20 cellular contexts compared by ENCODE assay signal in genomic region chr6:26323525-26324294, GRCh38. TPM values are rescaled to one million over a fixed set of nuclear protein-coding genes. Genes with fewer than 3 reads are reported as not detected.
DNase-seq lines count a peak whose midpoint lies in the region; ATAC-seq, FAIRE-seq and TF ChIP-seq lines count a peak whose summit lies in the region.
"Had no signal": no experiment of that assay in that cellular context is flagged by ENCODE, and none has a peak within 500 bp of the region (broad histone marks: within the 10 kb centered on the region; RNA-seq: fewer than 3 reads in every experiment).

No MANE protein-coding gene starts in this region.

- CTCF ChIA-PET in HEK293 (lab: Yijun Ruan, JAX) = interaction anchor here (0.7 to 1.4 kb wide), 6 partner anchors 14 to 913 kb away, joined by 3 to 6 read pairs (median 3); no protein-coding TSS in a partner anchor

- ATAC-seq in activated naive CD4-positive, alpha-beta T cell treated with anti-CD3 and anti-CD28 coated beads, Interleukin-2, amount 50 U/mL, for 72 hours = no peak
- no peak for ATAC-seq in HG02981 (IDR thresholded peaks at IDR 0.05; ENCODE audit: unreplicated experiment)
- ATAC-seq: stimulated activated memory B cell treated with anti-CD40 and anti-IgM and Interleukin-4, amounts not matched to agents 10 μg/mL and 1 μg/mL and 100 μg/mL, for 72 hours had no signal

- H3K36me3 Mint-ChIP-seq in activated naive CD4-positive, alpha-beta T cell treated with anti-CD3 and anti-CD28 coated beads, Interleukin-2, amount 50 U/mL, for 24 hours = no peaks in the 10 kb centered on the region
- H3K36me3 Mint-ChIP-seq in activated naive CD4-positive, alpha-beta T cell treated with anti-CD3 and anti-CD28 coated beads, Interleukin-2, amount 50 U/mL, for 72 hours = peaks cover 6 to 10% of the 10 kb centered on the region in 2 donors
- H3K36me3 Mint-ChIP-seq in neural crest cell (ENCODE audit: low read depth) = peaks cover 4% of the 10 kb centered on the region
- H3K36me3 Mint-ChIP-seq: stimulated activated memory B cell treated with anti-CD40 and anti-IgM and Interleukin-4, amounts not matched to agents 10 μg/mL and 1 μg/mL and 100 μg/mL, for 72 hours had no signal

- POLR2A ChIA-PET in HEK293 (lab: Yijun Ruan, JAX) = interaction anchor here (1.2 to 2.8 kb wide), 5 partner anchors 8 to 823 kb away, joined by 4 to 13 read pairs (median 8); partner anchors contain the start of gene HMGN4

- no peak for FAIRE-seq in small intestine (lab: Jason Lieb, UNC)

- no peaks in the 10 kb centered on the region for H3K4me1 ChIP-seq in HEK293 (ENCODE audit: control insufficient read depth, insufficient read depth, low read length)
- H3K4me1 ChIP-seq in small intestine (ENCODE audit: control insufficient read depth in 2 of 2, insufficient read depth in 1 of 2, low read depth in 1 of 2, low read length in 1 of 2) = no peaks in the 10 kb centered on the region
- H3K4me1 ChIP-seq: thyroid gland had no signal

- no peak overlapping the region for H3K27ac ChIP-seq in HEK293 (ENCODE audit: extremely low read depth, low read depth, low read length)
- H3K27ac ChIP-seq in small intestine (ENCODE audit: low read depth in 1 of 2, low read length in 1 of 2) = no peak overlapping the region
- H3K27ac ChIP-seq: left ventricle myocardium inferior, right atrium auricular region, thyroid gland had no signal

- DNase-seq in activated naive CD4-positive, alpha-beta T cell treated with anti-CD3 and anti-CD28 coated beads, Interleukin-2, amount 50 U/mL, for 72 hours (ENCODE audit: low spot score in 2 of 2) = no peak
- peak; percentile 36 for DNase-seq in RPMI7951 (ENCODE audit: low read depth)
- DNase-seq in neural crest cell (ENCODE audit: low read depth, low spot score) = no peak
- no peak for DNase-seq in small intestine
- no peak for DNase-seq in activated CD8-positive, alpha-beta memory T cell treated with anti-CD3 and anti-CD28 coated beads, Interleukin-2, amount 50 U/mL, for 4 hours
- DNase-seq: activated CD4-positive, alpha-beta T cell treated with anti-CD3 and anti-CD28 coated beads, Interleukin-2, amount 10 ng/mL, durations not matched to agents 7 days and 5 days; activated naive CD4-positive, alpha-beta T cell treated with anti-CD3 and anti-CD28 coated beads for 36 hours; endodermal cell; head of caudate nucleus; Karpas-422; left ventricle myocardium inferior; NCI-H1417; NCI-H2171; stimulated activated CD4-positive, alpha-beta T cell treated with anti-CD3 and anti-CD28 coated beads, Interleukin-15, amount 100 ng/mL, for 24 hours; thyroid gland had no signal

- H3K9me3 ChIP-seq in HEK293 (ENCODE audit: control insufficient read depth, insufficient read depth, low read depth, low read length) (no peaks in the 10 kb centered on the region), small intestine (ENCODE audit: control insufficient read depth, low read depth) (no peaks in the 10 kb centered on the region)
- H3K9me3 ChIP-seq: left ventricle myocardium inferior, right atrium auricular region, thyroid gland had no signal

- peaks cover 27% of the 10 kb centered on the region for H3K4me1 Mint-ChIP-seq in activated naive CD4-positive, alpha-beta T cell treated with anti-CD3 and anti-CD28 coated beads, Interleukin-2, amount 50 U/mL, for 24 hours
- peaks cover 35% of the 10 kb centered on the region for H3K4me1 Mint-ChIP-seq in neural crest cell

- H3K27ac Mint-ChIP-seq in activated naive CD4-positive, alpha-beta T cell treated with anti-CD3 and anti-CD28 coated beads, Interleukin-2, amount 50 U/mL, for 24 hours = peak overlapping the region; percentile 60
- peak overlapping the region in 1 of 2 donors; percentile 96 for H3K27ac Mint-ChIP-seq in activated naive CD4-positive, alpha-beta T cell treated with anti-CD3 and anti-CD28 coated beads, Interleukin-2, amount 50 U/mL, for 72 hours
- no peak overlapping the region for H3K27ac Mint-ChIP-seq in neural crest cell (ENCODE audit: unreplicated experiment)
- H3K27ac Mint-ChIP-seq: activated CD4-positive, alpha-beta T cell treated with anti-CD3 and anti-CD28 coated beads, Interleukin-2, amount 10 ng/mL, durations not matched to agents 7 days and 5 days; endodermal cell had no signal

- TF ChIP-seq CTCF in HEK293 (tag by site-specific recombination; IDR thresholded peaks at IDR 0.05) (no peak), neural crest cell (conservative IDR thresholded peaks at IDR 0.05) (no peak)

- no peak overlapping the region for H3K4me3 Mint-ChIP-seq in activated naive CD4-positive, alpha-beta T cell treated with anti-CD3 and anti-CD28 coated beads, Interleukin-2, amount 50 U/mL, for 24 hours
- peak overlapping the region; percentile 82 for H3K4me3 Mint-ChIP-seq in neural crest cell

- no peaks in the 10 kb centered on the region for H3K27me3 ChIP-seq in small intestine (ENCODE audit: control insufficient read depth in 2 of 2, insufficient read depth in 2 of 2, low read length in 2 of 2)

- no peaks in the 10 kb centered on the region for H3K36me3 ChIP-seq in HEK293 (ENCODE audit: control insufficient read depth in 2 of 2, insufficient read depth in 1 of 2, low read length in 2 of 2)
- H3K36me3 ChIP-seq in small intestine (ENCODE audit: control insufficient read depth in 2 of 2, insufficient read depth in 2 of 2, low read length in 2 of 2) = no peaks in the 10 kb centered on the region
- H3K36me3 ChIP-seq: left ventricle myocardium inferior, right atrium auricular region, thyroid gland had no signal

- H3K27me3 Mint-ChIP-seq in activated naive CD4-positive, alpha-beta T cell treated with anti-CD3 and anti-CD28 coated beads, Interleukin-2, amount 50 U/mL, for 24 hours = peaks cover 7% of the 10 kb centered on the region
- peaks cover 89% of the 10 kb centered on the region for H3K27me3 Mint-ChIP-seq in neural crest cell (ENCODE audit: low read depth)

- 62 to 67% (median 67%) methylated on average over 12 of the region's 12 CpGs for WGBS in small intestine, 3 donors

- H3K4me3 ChIP-seq in HEK293 (ENCODE audit: low read depth, low read length) (no peak overlapping the region), small intestine (ENCODE audit: low read depth in 1 of 2, low read length in 2 of 2) (no peak overlapping the region)
- H3K4me3 ChIP-seq: left ventricle myocardium inferior, right atrium auricular region, thyroid gland had no signal

- H3K9me3 Mint-ChIP-seq in activated naive CD4-positive, alpha-beta T cell treated with anti-CD3 and anti-CD28 coated beads, Interleukin-2, amount 50 U/mL, for 24 hours = no peaks in the 10 kb centered on the region
- peaks cover 4 to 5% of the 10 kb centered on the region in 2 donors for H3K9me3 Mint-ChIP-seq in activated naive CD4-positive, alpha-beta T cell treated with anti-CD3 and anti-CD28 coated beads, Interleukin-2, amount 50 U/mL, for 72 hours
- H3K9me3 Mint-ChIP-seq in neural crest cell = peaks cover 6% of the 10 kb centered on the region
- H3K9me3 Mint-ChIP-seq: activated CD4-positive, alpha-beta T cell treated with anti-CD3 and anti-CD28 coated beads, Interleukin-2, amount 10 ng/mL, durations not matched to agents 7 days and 5 days; endodermal cell had no signal

TF ChIP-seq in HEK293, 187 proteins besides CTCF, POLR2A, EP300 and RAD21:
- TF ChIP-seq ZNF571 (tag by site-specific recombination; IDR thresholded peaks at IDR 0.05) = no peak
- no peak for TF ChIP-seq ZNF174 (tag by site-specific recombination; IDR thresholded peaks at IDR 0.05)
- no peak for TF ChIP-seq ZNF514 (tag by site-specific recombination; IDR thresholded peaks at IDR 0.05)
- no peak for TF ChIP-seq ZIC2 (tag by site-specific recombination; IDR thresholded peaks at IDR 0.05)
- TF ChIP-seq ZNF560 (tag by site-specific recombination; IDR thresholded peaks at IDR 0.05; ENCODE audit: borderline replicate concordance) = no peak
- TF ChIP-seq ZNF654 (tag by site-specific recombination; IDR thresholded peaks at IDR 0.05; ENCODE audit: low read depth) = no peak
- TF ChIP-seq EGR2 (tag by site-specific recombination; IDR thresholded peaks at IDR 0.05; ENCODE audit: low read depth) = no peak
- 0 out of 2 replicates have a peak, but pooled peaks have one; percentile 8 for TF ChIP-seq ZNF366 (tag by site-specific recombination; conservative IDR thresholded peaks at IDR 0.05)
- no peak for TF ChIP-seq ZFP41 (tag by site-specific recombination; IDR thresholded peaks at IDR 0.05; ENCODE audit: borderline replicate concordance)
- TF ChIP-seq ZNF747 (tag by site-specific recombination; IDR thresholded peaks at IDR 0.05) = no peak
- peak; percentile 52 for TF ChIP-seq SETDB1 (IDR thresholded peaks at IDR 0.05; ENCODE audit: insufficient read length, low read length)
- no peak; the same call in 1 of the 2 replicates for TF ChIP-seq ZBTB21 (tag by site-specific recombination; IDR thresholded peaks at IDR 0.05)

RNA-seq across cellular contexts. Expression of gene BTN3A2, which starts 41.3 kb away (rescaled TPM):
- total RNA-seq in activated naive CD4-positive, alpha-beta T cell treated with anti-CD3 and anti-CD28 coated beads, Interleukin-2, amount 50 U/mL, for 72 hours = 100 to 1,000 TPM in 1 of 2 donors, 10 to 100 TPM in 1; 78.2 to 121 TPM
- 4.8 and 6.5 TPM in 2 replicates for total RNA-seq in RPMI7951 (2014; rRNA removed; shearing (Covaris generic))
- total RNA-seq in neural crest cell = 9.6 and 12.5 TPM in 2 replicates
- 10 to 100 TPM; 17.7 to 37.1 (median 29.5) TPM for polyA plus RNA-seq in small intestine

RNA-seq across cellular contexts. Expression of gene BTN2A2, which starts 59.2 kb away (rescaled TPM):
- 10 to 100 TPM; 23.5 to 43.5 TPM for total RNA-seq in activated naive CD4-positive, alpha-beta T cell treated with anti-CD3 and anti-CD28 coated beads, Interleukin-2, amount 50 U/mL, for 72 hours
- 10.6 and 13.5 TPM in 2 replicates for total RNA-seq in RPMI7951 (2014; rRNA removed; shearing (Covaris generic))
- 24.5 and 25.0 TPM in 2 replicates for total RNA-seq in neural crest cell
- polyA plus RNA-seq in small intestine = 1 to 10 TPM in 2 of 3 donors, under 1 TPM in 1; 0.89 to 6.4 (median 3.0) TPM
